16 cellular contexts compared by ENCODE assay signal in genomic region chr3:114207768-114208167, GRCh38. TPM values are rescaled to one million over a fixed set of nuclear protein-coding genes. Genes with fewer than 3 reads are reported as not detected.
A peak's percentile ranks its signal among the peaks of the same experiment; 100 is the strongest.
DNase-seq lines count a peak whose midpoint lies in the region; ATAC-seq and TF ChIP-seq lines count a peak whose summit lies in the region.
"Had no signal": no experiment of that assay in that cellular context is flagged by ENCODE, and none has a peak within 500 bp of the region (broad histone marks: within the 10 kb centered on the region; RNA-seq: fewer than 3 reads in every experiment).

No MANE protein-coding gene starts in this region.

- H3K9me3 ChIP-seq in vagina (no peaks in the 10 kb centered on the region), ascending aorta (no peaks in the 10 kb centered on the region), mucosa of descending colon (no peaks in the 10 kb centered on the region)
- H3K9me3 ChIP-seq: testis had no signal

- H3K4me3 ChIP-seq in vagina (no peak overlapping the region), ascending aorta (no peak overlapping the region), mucosa of descending colon (no peak overlapping the region)
- H3K4me3 ChIP-seq: testis had no signal

- intact Hi-C loops in vagina (cut with DNase I) (loop anchor here (10.0 kb wide), 1 partner anchor 1453 kb away; no protein-coding TSS in a partner anchor), ascending aorta (cut with DNase I) (no loop called here), mucosa of descending colon (cut with DNase I, micrococcal nuclease) (no loop called here)

- H3K27ac ChIP-seq in vagina: no peak overlapping the region
- H3K27ac ChIP-seq in ascending aorta: no peak overlapping the region
- H3K27ac ChIP-seq: testis had no signal

- no peak for TF ChIP-seq CTCF in vagina (IDR thresholded peaks at IDR 0.05)
- TF ChIP-seq CTCF in ascending aorta (IDR thresholded peaks at IDR 0.05): no peak
- no peak for TF ChIP-seq CTCF in mucosa of descending colon (IDR thresholded peaks at IDR 0.05)

- no peaks in the 10 kb centered on the region for H3K4me1 ChIP-seq in vagina
- no peaks in the 10 kb centered on the region for H3K4me1 ChIP-seq in ascending aorta
- no peaks in the 10 kb centered on the region for H3K4me1 ChIP-seq in mucosa of descending colon (ENCODE audit: low read depth)
- H3K4me1 ChIP-seq: testis had no signal

- TF ChIP-seq POLR2A in vagina (IDR thresholded peaks at IDR 0.05): no peak

- ATAC-seq in GM18517 (IDR thresholded peaks at IDR 0.05; ENCODE audit: unreplicated experiment): peak; percentile 79
- ATAC-seq in GM19463 (IDR thresholded peaks at IDR 0.05; ENCODE audit: unreplicated experiment): peak; percentile 97
- peak; percentile 95 for ATAC-seq in HG02885 (IDR thresholded peaks at IDR 0.05; ENCODE audit: poor library complexity, unreplicated experiment)
- peak; percentile 87 for ATAC-seq in HG03565 (IDR thresholded peaks at IDR 0.05; ENCODE audit: unreplicated experiment)
- no peak for ATAC-seq in mucosa of descending colon

- no peaks in the 10 kb centered on the region for H3K27me3 ChIP-seq in vagina
- H3K27me3 ChIP-seq in ascending aorta: no peaks in the 10 kb centered on the region
- H3K27me3 ChIP-seq: testis had no signal

- H3K36me3 ChIP-seq in vagina (no peaks in the 10 kb centered on the region), ascending aorta (no peaks in the 10 kb centered on the region), mucosa of descending colon (ENCODE audit: low read depth) (no peaks in the 10 kb centered on the region)

- DNase-seq in vagina (ENCODE audit: extremely low spot score in 2 of 2): no peak
- no peak for DNase-seq in NCI-H774 (lab: John Stamatoyannopoulos, UW)
- DNase-seq in ascending aorta (ENCODE audit: low spot score in 2 of 2): no peak
- DNase-seq in mucosa of descending colon: no peak
- DNase-seq: C1 segment of cervical spinal cord, H9, Kasumi-1, midbrain, NCI-H2227 treated with DMSO at 0.1 percent for 48 hours, testis had no signal

RNA-seq across cellular contexts. Expression of gene DRD3, which starts 28.9 kb away (rescaled TPM):
- total RNA-seq in vagina: not detected
- total RNA-seq in ascending aorta: not detected
- total RNA-seq in mucosa of descending colon: not detected
- total RNA-seq: activated T-helper 1 cell treated with anti-CD3 and anti-CD28 coated beads, Interleukin-12 subunit alpha, Interleukin-12 subunit beta, Interleukin-2, Interleukin-4 antibody, amounts not matched to agents 30 ng/mL and 10 ng/mL and 1 ng/mL, durations not matched to agents 14 hours and 24 hours and 36 hours; H9; pulmonary artery endothelial cell had no signal

RNA-seq across cellular contexts. Expression of gene ZNF80, which starts 29.6 kb away (rescaled TPM):
- total RNA-seq in vagina: 0.74 TPM
- total RNA-seq in ascending aorta: 23.7 TPM
- under 1 TPM in 1 of 3 donors, not detected in 2; 0.19 TPM for total RNA-seq in mucosa of descending colon
- total RNA-seq: H9, pulmonary artery endothelial cell had no signal

Comparison
In these comparisons a context has a peak if more than half of its experiments do, and no peak if none do; other contexts are left out.
1. RNA of gene ZNF80, which starts 29.6 kb away (total RNA-seq): 23.7 TPM in ascending aorta (single experiment); 0.74 TPM in vagina (single experiment) and 0.19 TPM in mucosa of descending colon; every median in the first group is over 10 times any median in the second.